In the genomic region with DNA sequence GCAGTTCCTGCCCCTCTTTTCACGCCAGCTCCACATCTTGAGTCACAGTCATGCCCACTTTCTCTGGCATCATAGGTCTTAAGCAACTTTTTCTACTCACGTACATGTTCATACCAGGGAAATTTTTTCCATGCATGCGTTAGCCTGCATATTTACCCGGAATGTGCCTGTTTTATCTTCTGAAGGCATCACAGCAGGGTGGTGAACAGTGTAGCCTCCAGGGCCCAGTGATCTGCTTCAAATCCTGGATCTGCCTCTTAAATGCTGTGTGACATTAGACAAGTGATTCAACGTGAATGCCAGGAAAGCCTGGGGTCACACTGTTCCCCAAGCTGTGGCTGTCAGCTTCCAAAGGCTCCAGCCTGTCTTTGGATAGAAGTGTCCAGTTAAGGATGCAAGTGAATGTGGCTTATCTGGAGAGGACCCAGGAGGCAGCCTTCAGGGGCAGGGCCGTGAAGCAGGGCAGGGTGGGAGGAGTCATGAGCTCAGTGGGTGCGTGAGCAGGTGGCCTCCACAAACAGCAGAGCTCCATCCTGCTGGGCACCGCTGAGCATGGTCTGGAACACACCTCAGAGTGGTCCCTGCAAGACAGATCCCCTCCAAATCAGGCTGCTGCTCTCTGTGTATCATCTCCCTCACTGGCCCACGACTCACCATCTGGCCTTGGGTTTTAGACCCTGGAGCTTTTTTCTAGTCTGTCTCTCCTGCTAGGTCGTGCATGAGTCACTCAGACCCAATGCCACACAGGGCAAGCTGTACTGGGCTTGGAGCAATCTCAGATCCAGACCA, we compare ENCODE assay signal across 2 cellular contexts.
TF ChIP-seq lines count a peak whose summit lies in the region.

No MANE protein-coding gene starts in this region.

TF ChIP-seq in A549, 52 proteins besides CTCF, POLR2A, EP300 and RAD21 (continued from another document):
- TF ChIP-seq, protein P1, sequence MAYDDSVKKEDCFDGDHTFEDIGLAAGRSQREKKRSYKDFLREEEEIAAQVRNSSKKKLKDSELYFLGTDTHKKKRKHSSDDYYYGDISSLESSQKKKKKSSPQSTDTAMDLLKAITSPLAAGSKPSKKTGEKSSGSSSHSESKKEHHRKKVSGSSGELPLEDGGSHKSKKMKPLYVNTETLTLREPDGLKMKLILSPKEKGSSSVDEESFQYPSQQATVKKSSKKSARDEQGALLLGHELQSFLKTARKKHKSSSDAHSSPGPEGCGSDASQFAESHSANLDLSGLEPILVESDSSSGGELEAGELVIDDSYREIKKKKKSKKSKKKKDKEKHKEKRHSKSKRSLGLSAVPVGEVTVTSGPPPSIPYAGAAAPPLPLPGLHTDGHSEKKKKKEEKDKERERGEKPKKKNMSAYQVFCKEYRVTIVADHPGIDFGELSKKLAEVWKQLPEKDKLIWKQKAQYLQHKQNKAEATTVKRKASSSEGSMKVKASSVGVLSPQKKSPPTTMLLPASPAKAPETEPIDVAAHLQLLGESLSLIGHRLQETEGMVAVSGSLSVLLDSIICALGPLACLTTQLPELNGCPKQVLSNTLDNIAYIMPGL (CRISPR knock-in tag; IDR thresholded peaks at IDR 0.05; ENCODE audit: borderline replicate concordance): no peak
- TF ChIP-seq, protein P2, sequence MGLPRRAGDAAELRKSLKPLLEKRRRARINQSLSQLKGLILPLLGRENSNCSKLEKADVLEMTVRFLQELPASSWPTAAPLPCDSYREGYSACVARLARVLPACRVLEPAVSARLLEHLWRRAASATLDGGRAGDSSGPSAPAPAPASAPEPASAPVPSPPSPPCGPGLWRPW (IDR thresholded peaks at IDR 0.05): no peak
- TF ChIP-seq HEYL (CRISPR knock-in tag; IDR thresholded peaks at IDR 0.05) (no peak), HOXB5 (CRISPR knock-in tag; IDR thresholded peaks at IDR 0.05) (no peak)
- TF ChIP-seq, protein P3, sequence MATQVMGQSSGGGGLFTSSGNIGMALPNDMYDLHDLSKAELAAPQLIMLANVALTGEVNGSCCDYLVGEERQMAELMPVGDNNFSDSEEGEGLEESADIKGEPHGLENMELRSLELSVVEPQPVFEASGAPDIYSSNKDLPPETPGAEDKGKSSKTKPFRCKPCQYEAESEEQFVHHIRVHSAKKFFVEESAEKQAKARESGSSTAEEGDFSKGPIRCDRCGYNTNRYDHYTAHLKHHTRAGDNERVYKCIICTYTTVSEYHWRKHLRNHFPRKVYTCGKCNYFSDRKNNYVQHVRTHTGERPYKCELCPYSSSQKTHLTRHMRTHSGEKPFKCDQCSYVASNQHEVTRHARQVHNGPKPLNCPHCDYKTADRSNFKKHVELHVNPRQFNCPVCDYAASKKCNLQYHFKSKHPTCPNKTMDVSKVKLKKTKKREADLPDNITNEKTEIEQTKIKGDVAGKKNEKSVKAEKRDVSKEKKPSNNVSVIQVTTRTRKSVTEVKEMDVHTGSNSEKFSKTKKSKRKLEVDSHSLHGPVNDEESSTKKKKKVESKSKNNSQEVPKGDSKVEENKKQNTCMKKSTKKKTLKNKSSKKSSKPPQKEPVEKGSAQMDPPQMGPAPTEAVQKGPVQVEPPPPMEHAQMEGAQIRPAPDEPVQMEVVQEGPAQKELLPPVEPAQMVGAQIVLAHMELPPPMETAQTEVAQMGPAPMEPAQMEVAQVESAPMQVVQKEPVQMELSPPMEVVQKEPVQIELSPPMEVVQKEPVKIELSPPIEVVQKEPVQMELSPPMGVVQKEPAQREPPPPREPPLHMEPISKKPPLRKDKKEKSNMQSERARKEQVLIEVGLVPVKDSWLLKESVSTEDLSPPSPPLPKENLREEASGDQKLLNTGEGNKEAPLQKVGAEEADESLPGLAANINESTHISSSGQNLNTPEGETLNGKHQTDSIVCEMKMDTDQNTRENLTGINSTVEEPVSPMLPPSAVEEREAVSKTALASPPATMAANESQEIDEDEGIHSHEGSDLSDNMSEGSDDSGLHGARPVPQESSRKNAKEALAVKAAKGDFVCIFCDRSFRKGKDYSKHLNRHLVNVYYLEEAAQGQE (IDR thresholded peaks at IDR 0.05): no peak

TF ChIP-seq in GM23338, 12 proteins besides CTCF, POLR2A, EP300 and RAD21 (continued from another document):
- TF ChIP-seq, protein P4, sequence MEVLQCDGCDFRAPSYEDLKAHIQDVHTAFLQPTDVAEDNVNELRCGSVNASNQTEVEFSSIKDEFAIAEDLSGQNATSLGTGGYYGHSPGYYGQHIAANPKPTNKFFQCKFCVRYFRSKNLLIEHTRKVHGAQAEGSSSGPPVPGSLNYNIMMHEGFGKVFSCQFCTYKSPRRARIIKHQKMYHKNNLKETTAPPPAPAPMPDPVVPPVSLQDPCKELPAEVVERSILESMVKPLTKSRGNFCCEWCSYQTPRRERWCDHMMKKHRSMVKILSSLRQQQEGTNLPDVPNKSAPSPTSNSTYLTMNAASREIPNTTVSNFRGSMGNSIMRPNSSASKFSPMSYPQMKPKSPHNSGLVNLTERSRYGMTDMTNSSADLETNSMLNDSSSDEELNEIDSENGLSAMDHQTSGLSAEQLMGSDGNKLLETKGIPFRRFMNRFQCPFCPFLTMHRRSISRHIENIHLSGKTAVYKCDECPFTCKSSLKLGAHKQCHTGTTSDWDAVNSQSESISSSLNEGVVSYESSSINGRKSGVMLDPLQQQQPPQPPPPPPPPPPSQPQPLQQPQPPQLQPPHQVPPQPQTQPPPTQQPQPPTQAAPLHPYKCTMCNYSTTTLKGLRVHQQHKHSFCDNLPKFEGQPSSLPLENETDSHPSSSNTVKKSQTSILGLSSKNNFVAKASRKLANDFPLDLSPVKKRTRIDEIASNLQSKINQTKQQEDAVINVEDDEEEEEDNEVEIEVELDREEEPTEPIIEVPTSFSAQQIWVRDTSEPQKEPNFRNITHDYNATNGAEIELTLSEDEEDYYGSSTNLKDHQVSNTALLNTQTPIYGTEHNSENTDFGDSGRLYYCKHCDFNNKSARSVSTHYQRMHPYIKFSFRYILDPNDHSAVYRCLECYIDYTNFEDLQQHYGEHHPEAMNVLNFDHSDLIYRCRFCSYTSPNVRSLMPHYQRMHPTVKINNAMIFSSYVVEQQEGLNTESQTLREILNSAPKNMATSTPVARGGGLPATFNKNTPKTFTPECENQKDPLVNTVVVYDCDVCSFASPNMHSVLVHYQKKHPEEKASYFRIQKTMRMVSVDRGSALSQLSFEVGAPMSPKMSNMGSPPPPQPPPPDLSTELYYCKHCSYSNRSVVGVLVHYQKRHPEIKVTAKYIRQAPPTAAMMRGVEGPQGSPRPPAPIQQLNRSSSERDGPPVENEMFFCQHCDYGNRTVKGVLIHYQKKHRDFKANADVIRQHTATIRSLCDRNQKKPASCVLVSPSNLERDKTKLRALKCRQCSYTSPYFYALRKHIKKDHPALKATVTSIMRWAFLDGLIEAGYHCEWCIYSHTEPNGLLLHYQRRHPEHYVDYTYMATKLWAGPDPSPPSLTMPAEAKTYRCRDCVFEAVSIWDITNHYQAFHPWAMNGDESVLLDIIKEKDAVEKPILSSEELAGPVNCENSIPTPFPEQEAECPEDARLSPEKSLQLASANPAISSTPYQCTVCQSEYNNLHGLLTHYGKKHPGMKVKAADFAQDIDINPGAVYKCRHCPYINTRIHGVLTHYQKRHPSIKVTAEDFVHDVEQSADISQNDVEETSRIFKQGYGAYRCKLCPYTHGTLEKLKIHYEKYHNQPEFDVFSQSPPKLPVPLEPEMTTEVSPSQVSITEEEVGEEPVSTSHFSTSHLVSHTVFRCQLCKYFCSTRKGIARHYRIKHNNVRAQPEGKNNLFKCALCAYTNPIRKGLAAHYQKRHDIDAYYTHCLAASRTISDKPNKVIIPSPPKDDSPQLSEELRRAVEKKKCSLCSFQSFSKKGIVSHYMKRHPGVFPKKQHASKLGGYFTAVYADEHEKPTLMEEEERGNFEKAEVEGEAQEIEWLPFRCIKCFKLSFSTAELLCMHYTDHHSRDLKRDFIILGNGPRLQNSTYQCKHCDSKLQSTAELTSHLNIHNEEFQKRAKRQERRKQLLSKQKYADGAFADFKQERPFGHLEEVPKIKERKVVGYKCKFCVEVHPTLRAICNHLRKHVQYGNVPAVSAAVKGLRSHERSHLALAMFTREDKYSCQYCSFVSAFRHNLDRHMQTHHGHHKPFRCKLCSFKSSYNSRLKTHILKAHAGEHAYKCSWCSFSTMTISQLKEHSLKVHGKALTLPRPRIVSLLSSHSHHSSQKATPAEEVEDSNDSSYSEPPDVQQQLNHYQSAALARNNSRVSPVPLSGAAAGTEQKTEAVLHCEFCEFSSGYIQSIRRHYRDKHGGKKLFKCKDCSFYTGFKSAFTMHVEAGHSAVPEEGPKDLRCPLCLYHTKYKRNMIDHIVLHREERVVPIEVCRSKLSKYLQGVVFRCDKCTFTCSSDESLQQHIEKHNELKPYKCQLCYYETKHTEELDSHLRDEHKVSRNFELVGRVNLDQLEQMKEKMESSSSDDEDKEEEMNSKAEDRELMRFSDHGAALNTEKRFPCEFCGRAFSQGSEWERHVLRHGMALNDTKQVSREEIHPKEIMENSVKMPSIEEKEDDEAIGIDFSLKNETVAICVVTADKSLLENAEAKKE (CRISPR knock-in tag; IDR thresholded peaks at IDR 0.05): no peak
- TF ChIP-seq EZH2phosphoT487 (IDR thresholded peaks at IDR 0.05; ENCODE audit: unreplicated experiment) (no peak), CREB1 (CRISPR knock-in tag; IDR thresholded peaks at IDR 0.05; ENCODE audit: low read depth) (no peak), ZNF331 (CRISPR knock-in tag; IDR thresholded peaks at IDR 0.05; ENCODE audit: low read depth) (no peak), EZH2 (IDR thresholded peaks at IDR 0.05; ENCODE audit: low read depth, unreplicated experiment) (no peak), NANOG (IDR thresholded peaks at IDR 0.05; ENCODE audit: borderline replicate concordance) (no peak), JUNB (IDR thresholded peaks at IDR 0.05; ENCODE audit: unreplicated experiment) (no peak), POLR2AphosphoS5 (IDR thresholded peaks at IDR 0.05; ENCODE audit: low read depth) (no peak)
- TF ChIP-seq, protein P3 (IDR thresholded peaks at IDR 0.05; ENCODE audit: unreplicated experiment): no peak
